In the genomic region with DNA sequence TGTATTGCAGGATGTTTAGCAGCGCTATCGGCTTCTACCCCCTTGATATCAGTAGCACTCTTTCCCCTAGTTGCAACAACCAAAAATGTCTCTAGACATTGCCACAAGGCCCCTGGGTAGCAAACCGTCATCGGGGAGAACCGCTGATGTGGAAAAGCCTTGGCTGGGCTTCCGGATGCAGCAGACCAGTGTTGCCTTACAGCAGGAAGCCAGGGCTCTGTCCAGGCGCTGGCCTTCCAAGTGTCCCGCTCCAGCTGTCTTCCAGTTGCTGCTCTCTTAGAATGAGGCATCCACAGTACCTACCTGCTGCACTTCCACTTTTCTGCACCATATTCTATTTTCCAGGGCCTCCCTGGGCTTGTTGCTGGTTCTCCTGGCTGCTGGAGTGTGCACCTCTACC, we compare ENCODE assay signal across 31 cellular contexts. TPM values are rescaled to one million over a fixed set of nuclear protein-coding genes. Genes with fewer than 3 reads are reported as not detected.
"Had no signal": no experiment of that assay in that cellular context is flagged by ENCODE, and none has a peak within 500 bp of the region (broad histone marks: within the 10 kb centered on the region; RNA-seq: fewer than 3 reads in every experiment).

No MANE protein-coding gene starts in this region.

- H3K9me3 ChIP-seq: left lung, lower lobe of right lung, right lobe of liver, uterus had no signal

- H3K36me3 ChIP-seq: left lung, lower lobe of right lung, right lobe of liver, uterus had no signal

- H3K4me1 ChIP-seq: left lung, lower lobe of right lung, parathyroid adenoma, right lobe of liver, uterus had no signal

- H3K9me3 Mint-ChIP-seq: activated B cell treated with CpG ODN at 0.5 μM for 24 hours; activated naive CD4-positive, alpha-beta T cell treated with anti-CD3 and anti-CD28 coated beads, Interleukin-2, amount 50 U/mL, for 72 hours; activated T-cell treated with anti-CD3 and anti-CD28 coated beads, Interleukin-2, amount 50 U/mL, for 72 hours; central memory CD8-positive, alpha-beta T cell; dendritic cell treated with granulocyte-macrophage colony-stimulating factor and Interleukin-4, amounts not matched to agents 40 ng/mL and 50 ng/mL, for 4 days; endodermal cell; immature natural killer cell; natural killer cell treated with Interleukin-12 subunit alpha and Interleukin-12 subunit beta and Interleukin-15 and Interleukin-18, amount 100 ng/mL, for 72 hours; stimulated activated effector memory CD8-positive, alpha-beta T cell treated with anti-CD3 and anti-CD28 coated beads, Interleukin-12 subunit alpha, Interleukin-12 subunit beta, amount 100 ng/mL, for 72 hours; stimulated activated naive CD8-positive, alpha-beta T cell treated with anti-CD3 and anti-CD28 coated beads, Interleukin-15, amount 100 ng/mL, for 72 hours; T-helper 2 cell treated with Interferon-gamma antibody and Interleukin-4, amounts not matched to agents 5 μg/mL and 100 μg/mL, for 36 hours; type B pancreatic cell had no signal

- ATAC-seq: lower lobe of right lung; natural killer cell treated with Interleukin-12 subunit alpha and Interleukin-12 subunit beta and Interleukin-15 and Interleukin-18, amount 100 ng/mL, for 72 hours had no signal

- H2AFZ ChIP-seq: parathyroid adenoma had no signal

- H3K79me2 ChIP-seq: parathyroid adenoma had no signal

- H3K4me3 ChIP-seq: left lung, lower lobe of right lung, right lobe of liver, uterus had no signal

- H3K27ac ChIP-seq: left lung, lower lobe of right lung, parathyroid adenoma, right lobe of liver, uterus had no signal

- DNase-seq: activated B cell treated with CpG ODN at 0.5 μM for 24 hours; activated CD4-positive, alpha-beta T cell treated with anti-CD3 and anti-CD28 coated beads, Interleukin-2, amount 50 U/mL, for 4 hours; activated naive CD4-positive, alpha-beta T cell; activated T-cell treated with anti-CD3 and anti-CD28 coated beads for 4 hours; activated T-cell treated with anti-CD3 and anti-CD28 coated beads, Interleukin-2, amount 50 U/mL, for 72 hours; endodermal cell; foreskin fibroblast; head of caudate nucleus; immature natural killer cell; left lung; lower lobe of right lung; mesendoderm; right lobe of liver; stimulated activated CD4-positive, alpha-beta T cell treated with anti-CD3 and anti-CD28 coated beads, Interleukin-12 subunit alpha, Interleukin-12 subunit beta, amount 100 ng/mL, for 4 hours; stimulated activated CD4-positive, alpha-beta T cell treated with anti-CD3 and anti-CD28 coated beads, Interleukin-4, amount 100 ng/mL, for 24 hours; stimulated activated naive CD8-positive, alpha-beta T cell treated with anti-CD3 and anti-CD28 coated beads, Interleukin-15, amount 100 ng/mL, for 72 hours; uterus had no signal

- H3K4me3 Mint-ChIP-seq: activated B cell treated with CpG ODN at 0.5 μM for 24 hours; activated T-cell treated with anti-CD3 and anti-CD28 coated beads, Interleukin-2, amount 50 U/mL, for 72 hours; central memory CD8-positive, alpha-beta T cell; dendritic cell treated with granulocyte-macrophage colony-stimulating factor and Interleukin-4, amounts not matched to agents 40 ng/mL and 50 ng/mL, for 4 days; endodermal cell; immature natural killer cell; natural killer cell treated with Interleukin-12 subunit alpha and Interleukin-12 subunit beta and Interleukin-15 and Interleukin-18, amount 100 ng/mL, for 72 hours; stimulated activated effector memory CD8-positive, alpha-beta T cell treated with anti-CD3 and anti-CD28 coated beads, Interleukin-12 subunit alpha, Interleukin-12 subunit beta, amount 100 ng/mL, for 72 hours; stimulated activated naive CD8-positive, alpha-beta T cell treated with anti-CD3 and anti-CD28 coated beads, Interleukin-15, amount 100 ng/mL, for 72 hours; T-helper 2 cell treated with Interferon-gamma antibody and Interleukin-4, amounts not matched to agents 5 μg/mL and 100 μg/mL, for 36 hours; type B pancreatic cell had no signal

- H3K27me3 Mint-ChIP-seq: central memory CD8-positive, alpha-beta T cell; stimulated activated naive CD8-positive, alpha-beta T cell treated with anti-CD3 and anti-CD28 coated beads, Interleukin-15, amount 100 ng/mL, for 72 hours had no signal

- H3K36me3 Mint-ChIP-seq: activated naive CD4-positive, alpha-beta T cell treated with anti-CD3 and anti-CD28 coated beads, Interleukin-2, amount 50 U/mL, for 72 hours; immature natural killer cell; natural killer cell treated with Interleukin-12 subunit alpha and Interleukin-12 subunit beta and Interleukin-15 and Interleukin-18, amount 100 ng/mL, for 72 hours; stimulated activated effector memory CD8-positive, alpha-beta T cell treated with anti-CD3 and anti-CD28 coated beads, Interleukin-12 subunit alpha, Interleukin-12 subunit beta, amount 100 ng/mL, for 72 hours; type B pancreatic cell had no signal

- H3K27me3 ChIP-seq: right lobe of liver, uterus had no signal

- H3K27ac Mint-ChIP-seq: activated B cell treated with CpG ODN at 0.5 μM for 24 hours; activated naive CD4-positive, alpha-beta T cell treated with anti-CD3 and anti-CD28 coated beads, Interleukin-2, amount 50 U/mL, for 72 hours; activated T-cell treated with anti-CD3 and anti-CD28 coated beads, Interleukin-2, amount 50 U/mL, for 72 hours; dendritic cell treated with granulocyte-macrophage colony-stimulating factor and Interleukin-4, amounts not matched to agents 40 ng/mL and 50 ng/mL, for 4 days; endodermal cell; immature natural killer cell; natural killer cell treated with Interleukin-12 subunit alpha and Interleukin-12 subunit beta and Interleukin-15 and Interleukin-18, amount 100 ng/mL, for 72 hours; stimulated activated effector memory CD8-positive, alpha-beta T cell treated with anti-CD3 and anti-CD28 coated beads, Interleukin-12 subunit alpha, Interleukin-12 subunit beta, amount 100 ng/mL, for 72 hours; stimulated activated naive CD8-positive, alpha-beta T cell treated with anti-CD3 and anti-CD28 coated beads, Interleukin-15, amount 100 ng/mL, for 72 hours; T-helper 2 cell treated with Interferon-gamma antibody and Interleukin-4, amounts not matched to agents 5 μg/mL and 100 μg/mL, for 36 hours; type B pancreatic cell had no signal

- H3K4me1 Mint-ChIP-seq: central memory CD8-positive, alpha-beta T cell; endodermal cell; stimulated activated effector memory CD8-positive, alpha-beta T cell treated with anti-CD3 and anti-CD28 coated beads, Interleukin-12 subunit alpha, Interleukin-12 subunit beta, amount 100 ng/mL, for 72 hours had no signal

RNA-seq across cellular contexts. Expression of gene SLC10A1, which starts 22.6 kb away (rescaled TPM):
- total RNA-seq: activated B cell treated with CpG ODN at 0.5 μM for 24 hours; activated naive CD4-positive, alpha-beta T cell treated with anti-CD3 and anti-CD28 coated beads, Interleukin-2, amount 50 U/mL, for 72 hours; activated T-cell treated with anti-CD3 and anti-CD28 coated beads, Interleukin-2, amount 50 U/mL, for 72 hours; bronchial epithelial cell; endodermal cell; esophagus mucosa; kidney epithelial cell; left lung; lower lobe of right lung; mononuclear cell; natural killer cell treated with Interleukin-12 subunit alpha and Interleukin-12 subunit beta and Interleukin-15 and Interleukin-18, amount 100 ng/mL, for 72 hours; pulmonary artery endothelial cell; skeletal muscle tissue; uterus had no signal

RNA-seq across cellular contexts. Expression of gene SMOC1, which starts 59.6 kb away (rescaled TPM):
- total RNA-seq: activated B cell treated with CpG ODN at 0.5 μM for 24 hours; activated naive CD4-positive, alpha-beta T cell treated with anti-CD3 and anti-CD28 coated beads, Interleukin-2, amount 50 U/mL, for 72 hours; activated T-cell treated with anti-CD3 and anti-CD28 coated beads, Interleukin-2, amount 50 U/mL, for 72 hours; endodermal cell; natural killer cell treated with Interleukin-12 subunit alpha and Interleukin-12 subunit beta and Interleukin-15 and Interleukin-18, amount 100 ng/mL, for 72 hours had no signal
- polyA plus RNA-seq: immature natural killer cell had no signal
